1 cellular context compared by ENCODE assay signal in the genomic region with DNA sequence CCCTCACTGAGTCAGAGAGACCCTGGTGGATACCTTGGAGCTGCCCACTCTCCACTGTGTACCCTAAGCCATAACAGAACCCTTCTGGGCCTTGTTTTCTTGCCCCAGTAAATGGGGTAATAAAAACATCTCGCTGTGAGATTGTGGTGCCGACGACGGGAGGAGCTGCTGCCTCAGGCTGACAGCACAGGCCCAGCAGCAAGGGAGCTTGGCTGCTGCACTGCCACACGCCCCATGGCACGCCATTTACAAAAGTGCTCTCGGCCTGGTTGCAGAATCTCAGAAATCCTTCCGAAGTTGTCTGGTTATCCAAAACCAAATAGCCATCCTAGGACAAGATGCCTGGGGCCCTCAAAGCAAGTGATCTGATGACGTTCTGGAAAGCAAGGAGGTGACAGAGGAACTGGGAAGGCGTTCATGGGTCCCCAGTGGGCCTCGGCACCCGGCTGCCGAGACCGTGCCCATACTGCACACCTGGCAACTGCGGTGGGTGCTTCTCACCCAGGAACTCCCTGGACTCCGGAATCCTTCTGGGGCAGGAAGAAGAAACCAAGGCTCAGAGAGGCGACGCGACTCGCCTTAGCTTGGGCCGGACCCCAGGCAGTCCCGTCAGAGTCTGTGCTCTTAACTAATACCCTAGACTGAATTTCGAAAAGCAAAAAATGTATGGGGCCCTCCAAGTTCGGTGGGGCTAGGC.
TF ChIP-seq lines count a peak whose summit lies in the region.

No MANE protein-coding gene starts in this region.

TF ChIP-seq in IMR-90, 13 proteins besides CTCF, POLR2A, EP300 and RAD21 (continued from another document):
- TF ChIP-seq MAFK (IDR thresholded peaks at IDR 0.05; ENCODE audit: low read depth, low read length) (no peak), MXI1 (IDR thresholded peaks at IDR 0.05; ENCODE audit: borderline replicate concordance, low read depth, low read length) (no peak)
